ENCODE assay signal across 8 cellular contexts in genomic region chr14:55430024-55430690, GRCh38. TPM values are rescaled to one million over a fixed set of nuclear protein-coding genes. Genes with fewer than 3 reads are reported as not detected.
A peak's percentile ranks its signal among the peaks of the same experiment; 100 is the strongest.
DNase-seq lines count a peak whose midpoint lies in the region; ATAC-seq lines count a peak whose summit lies in the region.

No MANE protein-coding gene starts in this region.

- H3K27ac Mint-ChIP-seq in T-helper 17 cell: peak overlapping the region; percentile 29

- ATAC-seq in T-helper 17 cell (peak; percentile 93), HG03097 (IDR thresholded peaks at IDR 0.05; ENCODE audit: low FRiP score, unreplicated experiment) (no peak)

- no peaks in the 10 kb centered on the region for H3K27me3 Mint-ChIP-seq in T-helper 17 cell

- no peaks in the 10 kb centered on the region for H3K9me3 ChIP-seq in T-helper 17 cell (ENCODE audit: control insufficient read depth, low read length, poor library complexity, severe bottlenecking)

- DNase-seq in NCI-H1436 (lab: John Stamatoyannopoulos, UW) (peak; percentile 8), NCI-H1436 treated with DMSO at 0.1 percent for 48 hours (lab: John Stamatoyannopoulos, UW) (no peak), H4 (ENCODE audit: low spot score) (peak; percentile 62), NCI-H146 (lab: John Stamatoyannopoulos, UW) (peak; percentile 73), T-helper 17 cell (peak in 1 of 3 donors; percentile 14), dedifferentiated amniotic fluid mesenchymal stem cell (ENCODE audit: extremely low spot score) (peak; percentile 76), mucosa of gallbladder (ENCODE audit: low spot score) (peak; percentile 42)

- peaks cover 26% of the 10 kb centered on the region for H3K4me1 Mint-ChIP-seq in T-helper 17 cell

- H3K36me3 Mint-ChIP-seq in T-helper 17 cell (ENCODE audit: low read depth): no peaks in the 10 kb centered on the region

- no peak overlapping the region for H3K4me3 Mint-ChIP-seq in T-helper 17 cell

RNA-seq across cellular contexts. Expression of gene TBPL2, which starts 10.3 kb away (rescaled TPM):
- total RNA-seq in H4 (2014; rRNA removed; shearing (Covaris generic)): not detected in 2 replicates
- total RNA-seq in T-helper 17 cell (not detected), mucosa of gallbladder (not detected)

RNA-seq across cellular contexts. Expression of gene ATG14, which starts 18.5 kb away (rescaled TPM):
- total RNA-seq in H4 (2014; rRNA removed; shearing (Covaris generic)): 5.7 and 6.4 TPM in 2 replicates
- 10 to 100 TPM; 16.3 to 21.7 TPM for total RNA-seq in T-helper 17 cell
- 9.1 TPM for total RNA-seq in mucosa of gallbladder
